ENCODE assay signal across 9 cellular contexts in the genomic region with DNA sequence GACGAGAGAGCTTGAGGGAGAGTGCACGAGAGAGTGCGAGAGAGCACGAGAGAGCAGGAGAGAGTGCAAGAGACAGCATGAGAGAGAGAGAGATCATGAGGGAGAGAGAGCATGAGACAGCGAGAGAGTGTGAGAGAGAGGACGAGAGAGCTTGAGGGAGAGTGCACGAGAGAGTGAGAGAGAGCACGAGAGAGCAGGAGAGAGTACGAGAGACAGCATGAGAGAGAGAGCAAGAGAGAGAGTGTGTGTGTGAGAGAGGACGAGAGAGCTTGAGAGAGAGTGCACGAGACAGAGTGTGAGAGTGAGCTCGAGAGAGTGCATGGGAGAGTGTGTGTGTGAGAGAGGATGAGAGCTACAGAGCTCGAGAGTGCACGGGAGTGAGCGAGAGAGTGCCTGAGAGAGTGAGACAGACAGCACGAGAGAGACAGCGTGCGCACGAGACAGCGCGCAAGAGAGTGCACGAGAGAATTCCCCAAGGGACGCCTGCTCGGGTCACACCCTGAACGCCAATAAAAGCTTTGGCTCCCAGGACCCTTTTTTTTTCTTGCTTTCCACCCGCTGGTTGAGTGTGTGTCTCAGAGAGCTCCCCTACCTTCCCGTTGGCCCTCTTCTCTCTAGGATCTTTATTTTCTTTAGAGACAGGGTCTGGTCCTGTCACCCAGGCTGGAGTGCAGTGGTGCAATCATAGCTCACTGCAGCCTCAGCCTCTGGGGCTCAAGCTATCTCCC.
DNase-seq lines count a peak whose midpoint lies in the region; ATAC-seq and TF ChIP-seq lines count a peak whose summit lies in the region.
"Had no signal": no experiment of that assay in that cellular context is flagged by ENCODE, and none has a peak within 500 bp of the region (broad histone marks: within the 10 kb centered on the region; RNA-seq: fewer than 3 reads in every experiment).

No MANE protein-coding gene starts in this region.

- H3K27me3 ChIP-seq in ACC112 (ENCODE audit: insufficient read depth, low read length): peaks cover 25% of the 10 kb centered on the region
- peaks cover 62% of the 10 kb centered on the region for H3K27me3 ChIP-seq in iPS-18a (ENCODE audit: control insufficient read depth, insufficient read depth, low read length)
- H3K27me3 ChIP-seq in WERI-Rb-1 (ENCODE audit: insufficient read depth, low read depth, severe bottlenecking): peaks cover 12% of the 10 kb centered on the region
- H3K27me3 ChIP-seq in brain microvascular endothelial cell (replicated peaks): peaks cover 51% of the 10 kb centered on the region

- peak; percentile 39 for ATAC-seq in GM18907 (IDR thresholded peaks at IDR 0.05; ENCODE audit: unreplicated experiment)
- no peak for ATAC-seq in HG03108 (IDR thresholded peaks at IDR 0.05; ENCODE audit: unreplicated experiment)

- no peaks in the 10 kb centered on the region for H3K79me2 ChIP-seq in ACC112 (ENCODE audit: control insufficient read depth, insufficient read depth, low read length, unreplicated experiment)

- H3K4me3 ChIP-seq in ACC112 (ENCODE audit: low read depth, low read length) (peak overlapping the region; percentile 70), WI38 (ENCODE audit: low read depth, low read length) (0 out of 2 replicates have a peak overlapping the region, but pooled peaks have one; percentile 7), iPS-18a (ENCODE audit: low read length) (peak overlapping the region; percentile 47), WERI-Rb-1 (ENCODE audit: low read depth, low read length) (no peak overlapping the region), brain microvascular endothelial cell (ENCODE audit: low read depth, low read length) (no peak overlapping the region)

- no peak overlapping the region for H3K9ac ChIP-seq in iPS-18a (ENCODE audit: low read length)

- no peak overlapping the region for H3K27ac ChIP-seq in ACC112 (ENCODE audit: low read depth, low read length)
- H3K27ac ChIP-seq in iPS-18a (ENCODE audit: low read length): no peak overlapping the region
- H3K27ac ChIP-seq in WERI-Rb-1: no peak overlapping the region
- H3K27ac ChIP-seq in brain microvascular endothelial cell: no peak overlapping the region

- peaks cover 4% of the 10 kb centered on the region for H3K4me1 ChIP-seq in ACC112 (ENCODE audit: control insufficient read depth, insufficient read depth, low read length, unreplicated experiment)
- H3K4me1 ChIP-seq in iPS-18a (ENCODE audit: control insufficient read depth, low read depth, low read length): peaks cover 19% of the 10 kb centered on the region

- DNase-seq in WERI-Rb-1 (no peak), brain microvascular endothelial cell (no peak)
- no peak for DNase-seq in stimulated activated CD4-positive, alpha-beta T cell treated with anti-CD3 and anti-CD28 coated beads, Interleukin-12 subunit alpha, Interleukin-12 subunit beta, amount 100 ng/mL, for 4 hours
- DNase-seq: NCI-H2107 had no signal

- TF ChIP-seq CTCF in WI38 (IDR thresholded peaks at IDR 0.05; ENCODE audit: low read depth, low read length) (no peak), WERI-Rb-1 (IDR thresholded peaks at IDR 0.05; ENCODE audit: low read depth, low read length) (no peak), brain microvascular endothelial cell (IDR thresholded peaks at IDR 0.05; ENCODE audit: low read depth, low read length, missing control alignments) (no peak)

- H3K36me3 ChIP-seq in ACC112 (ENCODE audit: insufficient read depth, low read length) (no peaks in the 10 kb centered on the region), iPS-18a (ENCODE audit: control insufficient read depth, low read depth, low read length) (no peaks in the 10 kb centered on the region), WERI-Rb-1 (no peaks in the 10 kb centered on the region), brain microvascular endothelial cell (replicated peaks) (no peaks in the 10 kb centered on the region)

- H2AFZ ChIP-seq in ACC112 (ENCODE audit: low read length, unreplicated experiment): peak overlapping the region; percentile 73

- in situ Hi-C loops in brain microvascular endothelial cell (cut with HindIII; ENCODE audit: low pct_ligation_motif_present, low sequenced_read_pairs): no loop called here

- H3K9me3 ChIP-seq in iPS-18a (ENCODE audit: control insufficient read depth, low read depth, low read length) (no peaks in the 10 kb centered on the region), WERI-Rb-1 (ENCODE audit: severe bottlenecking) (peaks cover 3% of the 10 kb centered on the region)

Comparison
In these comparisons a context has a peak if more than half of its experiments do, and no peak if none do; other contexts are left out.
1. H3K4me3 ChIP-seq: peak in ACC112 (single experiment), WI38 (single experiment) and iPS-18a (single experiment); none in WERI-Rb-1 (single experiment) and brain microvascular endothelial cell (single experiment).